16 cellular contexts compared by ENCODE assay signal in genomic region chr22:46637711-46638600, GRCh38. TPM values are rescaled to one million over a fixed set of nuclear protein-coding genes. Genes with fewer than 3 reads are reported as not detected.
DNase-seq lines count a peak whose midpoint lies in the region; ATAC-seq, FAIRE-seq and TF ChIP-seq lines count a peak whose summit lies in the region.
"Had no signal": no experiment of that assay in that cellular context is flagged by ENCODE, and none has a peak within 500 bp of the region (broad histone marks: within the 10 kb centered on the region; RNA-seq: fewer than 3 reads in every experiment).

No MANE protein-coding gene starts in this region.

- no peak overlapping the region for H3K4me3 ChIP-seq in left ventricle myocardium inferior
- H3K4me3 ChIP-seq in mesenchymal stem cell (ENCODE audit: insufficient read depth in 1 of 2, low read depth in 1 of 2, low read length in 2 of 2) = no peak overlapping the region
- H3K4me3 ChIP-seq in small intestine (ENCODE audit: low read depth in 1 of 2, low read length in 2 of 2) = no peak overlapping the region

- H2BK5ac ChIP-seq in mesenchymal stem cell (ENCODE audit: low read depth, low read length, poor library complexity, severe bottlenecking) = no peak overlapping the region

- no peak overlapping the region for H2AFZ ChIP-seq in mesenchymal stem cell (ENCODE audit: low read depth, low read length)

- H3K4me1 ChIP-seq in left ventricle myocardium inferior = peaks cover 92% of the 10 kb centered on the region
- H3K4me1 ChIP-seq in mesenchymal stem cell (ENCODE audit: control insufficient read depth, insufficient read depth, low read depth, low read length) = peaks cover 52% of the 10 kb centered on the region
- peaks cover 7 to 11% of the 10 kb centered on the region in 2 donors for H3K4me1 ChIP-seq in small intestine (ENCODE audit: control insufficient read depth in 2 of 2, insufficient read depth in 1 of 2, low read depth in 1 of 2, low read length in 1 of 2)

- H3K27me3 ChIP-seq in left ventricle myocardium inferior (ENCODE audit: low read depth) (no peaks in the 10 kb centered on the region), mesenchymal stem cell (ENCODE audit: control insufficient read depth in 1 of 2, insufficient read depth in 1 of 2, low read length in 2 of 2) (no peaks in the 10 kb centered on the region), small intestine (ENCODE audit: control insufficient read depth in 2 of 2, insufficient read depth in 2 of 2, low read length in 2 of 2) (no peaks in the 10 kb centered on the region)
- H3K27me3 ChIP-seq: BE2C had no signal

- H3K9me3 ChIP-seq in left ventricle myocardium inferior (replicated peaks) = no peaks in the 10 kb centered on the region
- H3K9me3 ChIP-seq in mesenchymal stem cell (ENCODE audit: control insufficient read depth, low read length) = no peaks in the 10 kb centered on the region
- H3K9me3 ChIP-seq in small intestine (ENCODE audit: control insufficient read depth, low read depth) = no peaks in the 10 kb centered on the region
- H3K9me3 ChIP-seq: BE2C had no signal

- no peak overlapping the region for H3K4me2 ChIP-seq in mesenchymal stem cell (ENCODE audit: low read length, poor library complexity, severe bottlenecking)

- H4K91ac ChIP-seq in mesenchymal stem cell (ENCODE audit: low read length) = no peak overlapping the region

- no peak overlapping the region for H3K4ac ChIP-seq in mesenchymal stem cell (ENCODE audit: low read depth in 1 of 2, low read length in 2 of 2)

- DNase-seq in left ventricle myocardium inferior = no peak
- DNase-seq in Right ventricle myocardium superior = no peak
- DNase-seq in caudate nucleus (lab: John Stamatoyannopoulos, UW) = peak in 2 of 61 donors; percentile 21 to 28
- DNase-seq in mesenchymal stem cell = no peak
- peak; percentile 59 for DNase-seq in small intestine
- no peak for DNase-seq in NOMO-1 (lab: John Stamatoyannopoulos, UW; ENCODE audit: unreplicated experiment in 2 of 2)
- DNase-seq: 8988T, BE2C, NCI-H1436, NCI-H526 had no signal

- no peaks in the 10 kb centered on the region for H3K36me3 ChIP-seq in left ventricle myocardium inferior
- H3K36me3 ChIP-seq in mesenchymal stem cell (ENCODE audit: control insufficient read depth in 1 of 2, insufficient read depth in 2 of 2, low read depth in 1 of 2, low read length in 2 of 2) = peaks cover 3 to 25% of the 10 kb centered on the region in 2 experiments
- H3K36me3 ChIP-seq in small intestine (ENCODE audit: control insufficient read depth in 2 of 2, insufficient read depth in 2 of 2, low read length in 2 of 2) = peaks cover 0 to 2% of the 10 kb centered on the region in 2 donors

- no peak for TF ChIP-seq CTCF in left ventricle myocardium inferior (IDR thresholded peaks at IDR 0.05; ENCODE audit: borderline replicate concordance)

- ATAC-seq in Right ventricle myocardium superior (ENCODE audit: poor library complexity) (no peak), GM18870 (IDR thresholded peaks at IDR 0.05; ENCODE audit: unreplicated experiment) (no peak), GM19463 (IDR thresholded peaks at IDR 0.05; ENCODE audit: unreplicated experiment) (no peak)
- ATAC-seq: Panc1 had no signal

- no peak overlapping the region for H2BK12ac ChIP-seq in mesenchymal stem cell (ENCODE audit: low read length in 2 of 2)

- FAIRE-seq in small intestine (lab: Jason Lieb, UNC) = no peak
- FAIRE-seq: D721Med, H54 had no signal

- H3K18ac ChIP-seq in mesenchymal stem cell (ENCODE audit: low read depth in 1 of 2, low read length in 2 of 2) = no peak overlapping the region

- no peak overlapping the region for H3K23ac ChIP-seq in mesenchymal stem cell (ENCODE audit: low read length in 2 of 2)

- H3K79me1 ChIP-seq in mesenchymal stem cell (replicated peaks; ENCODE audit: low read length, poor library complexity, severe bottlenecking) = peaks cover 12% of the 10 kb centered on the region

- H4K8ac ChIP-seq in mesenchymal stem cell (ENCODE audit: low read length) = no peak overlapping the region

- 90% methylated on average over 21 of the region's 21 CpGs for WGBS in mesenchymal stem cell
- 73 to 86% (median 80%) methylated on average over 21 of the region's 21 CpGs for WGBS in small intestine, 3 donors

- H2BK15ac ChIP-seq in mesenchymal stem cell (ENCODE audit: low read depth, poor library complexity, severe bottlenecking) = peak overlapping the region; percentile 37

- no peak overlapping the region for H2BK120ac ChIP-seq in mesenchymal stem cell (ENCODE audit: low read depth, low read length)

- no peak overlapping the region for H3K14ac ChIP-seq in mesenchymal stem cell (ENCODE audit: low read length in 2 of 2)

- H3K9ac ChIP-seq in mesenchymal stem cell (ENCODE audit: low read length) = no peak overlapping the region

- H2AK5ac ChIP-seq in mesenchymal stem cell (ENCODE audit: low read length, severe bottlenecking) = no peak overlapping the region

- H3K27ac ChIP-seq in left ventricle myocardium inferior (replicated peaks) = peak overlapping the region; percentile 53
- H3K27ac ChIP-seq in caudate nucleus (ENCODE audit: low read depth, low read length) = peak overlapping the region; percentile 36
- H3K27ac ChIP-seq in mesenchymal stem cell (ENCODE audit: low read length, poor library complexity, severe bottlenecking) = no peak overlapping the region
- H3K27ac ChIP-seq in small intestine (ENCODE audit: low read depth in 1 of 2, low read length in 1 of 2) = peak overlapping the region in 1 of 2 donors; percentile 54
- H3K27ac ChIP-seq: HL-60 had no signal

- intact Hi-C loops in left ventricle myocardium inferior (cut with micrococcal nuclease) (no loop called here), Right ventricle myocardium superior (cut with DNase I) (no loop called here)

RNA-seq across cellular contexts. Expression of gene GRAMD4, which starts 17.8 kb away (rescaled TPM):
- 77.6 TPM for total RNA-seq in left ventricle myocardium inferior
- 80.7 TPM for total RNA-seq in Right ventricle myocardium superior
- 5.1 TPM for polyA plus RNA-seq in mesenchymal stem cell (2013, experiment 1 of 2)
- polyA plus RNA-seq in mesenchymal stem cell (2013, experiment 2 of 2) = 5.0 TPM
- 10 to 100 TPM; 30.5 to 64.9 (median 43.2) TPM for polyA plus RNA-seq in small intestine
